8 cellular contexts compared by ENCODE assay signal in the genomic region with DNA sequence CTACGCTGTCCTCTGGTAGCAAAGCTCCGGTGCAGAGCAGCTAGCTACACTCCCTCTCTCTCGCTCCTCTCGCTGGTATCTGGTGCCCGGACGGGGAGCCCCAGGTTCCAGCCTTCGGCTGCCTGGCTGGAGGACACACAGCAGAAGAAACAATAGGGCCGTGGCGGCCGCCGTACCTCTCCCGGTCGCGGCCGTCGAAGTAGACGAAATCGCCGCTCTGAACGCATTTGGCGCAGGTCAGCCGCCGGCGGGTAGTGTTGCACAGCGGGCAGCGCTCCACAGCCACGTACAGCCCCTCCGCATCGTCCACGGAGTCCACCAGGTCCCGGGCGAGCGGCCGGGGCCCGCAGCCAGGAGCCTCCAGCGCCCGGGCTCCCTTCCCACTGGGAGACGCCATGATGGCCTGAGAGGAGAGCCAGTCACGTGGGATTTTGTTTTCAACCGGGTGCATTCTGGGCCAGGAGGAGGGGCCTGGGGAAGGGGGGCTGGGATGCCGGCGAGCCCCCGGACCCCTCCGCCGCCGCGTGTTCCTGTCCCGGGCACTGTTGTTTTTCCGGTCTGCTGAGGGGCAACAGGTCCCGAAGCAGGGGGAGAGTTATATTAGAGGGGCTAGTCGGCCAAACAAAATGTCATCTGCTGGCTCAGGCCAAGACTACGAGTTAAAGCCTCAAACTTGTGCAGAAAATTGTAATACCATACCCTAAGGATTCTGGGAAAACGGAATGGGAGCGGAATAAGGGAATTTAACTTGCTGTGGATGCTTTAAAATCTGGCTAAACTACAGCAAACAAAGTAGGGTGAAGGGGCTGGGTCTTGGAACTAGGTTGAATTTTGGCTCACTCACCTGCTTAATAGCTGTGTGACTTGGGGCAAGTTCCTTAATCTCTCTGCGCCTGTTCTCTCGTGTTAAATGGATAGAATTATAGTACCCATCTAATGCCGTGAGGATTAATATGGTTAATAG. TPM values are rescaled to one million over a fixed set of nuclear protein-coding genes. Genes with fewer than 3 reads are reported as not detected.
DNase-seq lines count a peak whose midpoint lies in the region; ATAC-seq and TF ChIP-seq lines count a peak whose summit lies in the region.

A gene with protein sequence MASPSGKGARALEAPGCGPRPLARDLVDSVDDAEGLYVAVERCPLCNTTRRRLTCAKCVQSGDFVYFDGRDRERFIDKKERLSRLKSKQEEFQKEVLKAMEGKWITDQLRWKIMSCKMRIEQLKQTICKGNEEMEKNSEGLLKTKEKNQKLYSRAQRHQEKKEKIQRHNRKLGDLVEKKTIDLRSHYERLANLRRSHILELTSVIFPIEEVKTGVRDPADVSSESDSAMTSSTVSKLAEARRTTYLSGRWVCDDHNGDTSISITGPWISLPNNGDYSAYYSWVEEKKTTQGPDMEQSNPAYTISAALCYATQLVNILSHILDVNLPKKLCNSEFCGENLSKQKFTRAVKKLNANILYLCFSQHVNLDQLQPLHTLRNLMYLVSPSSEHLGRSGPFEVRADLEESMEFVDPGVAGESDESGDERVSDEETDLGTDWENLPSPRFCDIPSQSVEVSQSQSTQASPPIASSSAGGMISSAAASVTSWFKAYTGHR (minus strand): TSS at position 405 of the 964 bp plus-strand sequence. CDS start 8 bp downstream, at position 397.

- H3K9me2 ChIP-seq in OCI-LY1 (ENCODE audit: low read depth, low read length): no peaks in the 10 kb centered on the region

- H3K36me3 ChIP-seq in HUES64 (ENCODE audit: insufficient read depth, low read length): no peaks in the 10 kb centered on the region
- H3K36me3 ChIP-seq in OCI-LY1 (ENCODE audit: insufficient read depth, low read length): no peaks in the 10 kb centered on the region
- H3K36me3 ChIP-seq in esophagus (ENCODE audit: control insufficient read depth in 2 of 2, insufficient read depth in 2 of 2, low read length in 1 of 2): no peaks in the 10 kb centered on the region
- H3K36me3 ChIP-seq in muscle layer of colon (ENCODE audit: insufficient read depth, low read length): no peaks in the 10 kb centered on the region

- WGBS in HUES64: 4% methylated on average over 56 of the region's 57 CpGs
- 2 to 3% methylated on average over 57 of the region's 57 CpGs for WGBS in esophagus, 2 donors

- TF ChIP-seq CTCF in OCI-LY1 (IDR thresholded peaks at IDR 0.05; ENCODE audit: low read length): no peak

- H3F3A ChIP-seq in OCI-LY1 (ENCODE audit: insufficient read depth, low read length): no peaks in the 10 kb centered on the region

- peaks cover 12% of the 10 kb centered on the region for H3K79me2 ChIP-seq in OCI-LY1 (ENCODE audit: insufficient read depth, low read length)

- H3K4me1 ChIP-seq in HUES64 (ENCODE audit: insufficient read depth, low read length): peaks cover 18% of the 10 kb centered on the region; the same call in 1 of the 2 replicates
- H3K4me1 ChIP-seq in OCI-LY1 (ENCODE audit: insufficient read depth, low read length, severe bottlenecking): peaks cover 24% of the 10 kb centered on the region
- H3K4me1 ChIP-seq in esophagus (ENCODE audit: control insufficient read depth in 2 of 2, insufficient read depth in 2 of 2, low read length in 1 of 2): no peaks in the 10 kb centered on the region
- peaks cover 15% of the 10 kb centered on the region for H3K4me1 ChIP-seq in muscle layer of colon (ENCODE audit: insufficient read depth, low read length)

- H3K9me3 ChIP-seq in HUES64 (ENCODE audit: insufficient read depth, low read depth, low read length) (no peaks in the 10 kb centered on the region), OCI-LY1 (ENCODE audit: low read length) (no peaks in the 10 kb centered on the region), esophagus (ENCODE audit: control insufficient read depth in 2 of 2, insufficient read depth in 1 of 2, low read depth in 1 of 2, low read length in 1 of 2) (no peaks in the 10 kb centered on the region), muscle layer of colon (ENCODE audit: low read length) (no peaks in the 10 kb centered on the region)

- H3K4me2 ChIP-seq in OCI-LY1 (ENCODE audit: low read length): peak within 1 kb of the TSS; percentile 66

- DNase-seq in D341Med (ENCODE audit: low spot score) (peak; percentile 96), activated T-cell treated with anti-CD3 and anti-CD28 coated beads for 4 hours (peak; percentile 63)
- peak; percentile 44 for DNase-seq in stimulated activated CD8-positive, alpha-beta memory T cell treated with anti-CD3 and anti-CD28 coated beads, Interleukin-7, amount 100 ng/mL, for 1 hour (ENCODE audit: low read depth in 2 of 2)

- ATAC-seq in GM21390 (IDR thresholded peaks at IDR 0.05; ENCODE audit: unreplicated experiment): peak; percentile 96

- H3K27ac ChIP-seq in HUES64 (ENCODE audit: low read depth, low read length) (peak within 1 kb of the TSS; percentile 71), OCI-LY1 (ENCODE audit: low read depth, low read length, poor library complexity, severe bottlenecking) (no peak within 1 kb of the TSS), esophagus (ENCODE audit: low read depth in 2 of 2, low read length in 1 of 2) (peak within 1 kb of the TSS; percentile 82 to 93), muscle layer of colon (ENCODE audit: low read depth, low read length) (peak within 1 kb of the TSS; percentile 96)

- H3K9ac ChIP-seq in HUES64 (ENCODE audit: low read depth, low read length) (peak within 1 kb of the TSS; percentile 93), OCI-LY1 (ENCODE audit: low read length) (peak within 1 kb of the TSS; percentile 71), muscle layer of colon (ENCODE audit: low read length) (peak within 1 kb of the TSS; percentile 87)

- no peaks in the 10 kb centered on the region; the same call in 1 of the 2 replicates for H3K27me3 ChIP-seq in HUES64 (ENCODE audit: insufficient read depth, low read length)
- no peaks in the 10 kb centered on the region for H3K27me3 ChIP-seq in OCI-LY1 (ENCODE audit: insufficient read depth, low read length)
- no peaks in the 10 kb centered on the region for H3K27me3 ChIP-seq in esophagus (ENCODE audit: control insufficient read depth in 1 of 2, insufficient read depth in 2 of 2, low read length in 2 of 2)
- no peaks in the 10 kb centered on the region for H3K27me3 ChIP-seq in muscle layer of colon (ENCODE audit: control insufficient read depth in 1 of 2, insufficient read depth in 2 of 2, low read length in 2 of 2)

- H4K20me1 ChIP-seq in OCI-LY1 (ENCODE audit: insufficient read depth, low read length): no peaks in the 10 kb centered on the region

- peak within 1 kb of the TSS; percentile 71; the same call in 1 of the 2 replicates for H2AFZ ChIP-seq in OCI-LY1 (ENCODE audit: low read length)

- H3K4me3 ChIP-seq in HUES64 (ENCODE audit: low read length): peak within 1 kb of the TSS; percentile 96
- H3K4me3 ChIP-seq in OCI-LY1 (ENCODE audit: low read depth, low read length, poor library complexity, severe bottlenecking): peak within 1 kb of the TSS; percentile 80
- H3K4me3 ChIP-seq in esophagus (ENCODE audit: low read depth in 1 of 2, low read length in 2 of 2): peak within 1 kb of the TSS; percentile 96 to 100
- H3K4me3 ChIP-seq in muscle layer of colon (ENCODE audit: low read depth in 1 of 2, low read length in 2 of 2): peak within 1 kb of the TSS; percentile 90 to 91

RNA-seq across cellular contexts. Expression of the gene that starts here (rescaled TPM):
- 8.2 TPM for polyA plus RNA-seq in HUES64 (2013, experiment 1 of 2)
- 7.2 TPM for polyA plus RNA-seq in HUES64 (2013, experiment 2 of 2)
- polyA plus RNA-seq in esophagus: 1 to 10 TPM; 4.2 to 5.8 TPM

Comparison
In these comparisons a context has a peak if more than half of its experiments do, and no peak if none do; other contexts are left out.
1. DNase-seq: peak in every context shown above with its lines; median percentile 96 in D341Med; 63 in activated T-cell treated with anti-CD3 and anti-CD28 coated beads for 4 hours; 44 in stimulated activated CD8-positive, alpha-beta memory T cell treated with anti-CD3 and anti-CD28 coated beads, Interleukin-7, amount 100 ng/mL, for 1 hour.